In genomic region chr22:24803064-24803542, GRCh38 we compare ENCODE assay signal across 1 cellular context.
TF ChIP-seq lines count a peak whose summit lies in the region.

No MANE protein-coding gene starts in this region.

TF ChIP-seq in HCT116, 20 proteins besides CTCF, POLR2A, EP300 and RAD21 (continued from another document):
- TF ChIP-seq ZNF274 (IDR thresholded peaks at IDR 0.05; ENCODE audit: low read depth, low read length), result no peak
